In genomic region chr4:170214731-170215130, GRCh38 we compare ENCODE assay signal across 24 cellular contexts.
"Had no signal": no experiment of that assay in that cellular context is flagged by ENCODE, and none has a peak within 500 bp of the region (broad histone marks: within the 10 kb centered on the region; RNA-seq: fewer than 3 reads in every experiment).

No MANE protein-coding gene starts in this region.

- H3K36me3 Mint-ChIP-seq: stimulated activated effector memory CD8-positive, alpha-beta T cell treated with anti-CD3 and anti-CD28 coated beads, Interleukin-12 subunit alpha, Interleukin-12 subunit beta, amount 100 ng/mL, for 72 hours; stimulated activated memory B cell treated with anti-CD40 and anti-IgM and Interleukin-4, amounts not matched to agents 10 μg/mL and 1 μg/mL and 100 μg/mL, for 72 hours; type B pancreatic cell had no signal

- H3K27ac Mint-ChIP-seq: stimulated activated effector memory CD8-positive, alpha-beta T cell treated with anti-CD3 and anti-CD28 coated beads, Interleukin-12 subunit alpha, Interleukin-12 subunit beta, amount 100 ng/mL, for 72 hours; stimulated activated memory B cell treated with anti-CD40 and anti-IgM and Interleukin-4, amounts not matched to agents 10 μg/mL and 1 μg/mL and 100 μg/mL, for 72 hours; stimulated activated naive B cell treated with anti-CD40 and anti-IgM and Interleukin-4, amounts not matched to agents 10 μg/mL and 1 μg/mL and 100 μg/mL, for 72 hours; stimulated activated naive CD8-positive, alpha-beta T cell treated with anti-CD3 and anti-CD28 coated beads, Interleukin-15, amount 100 ng/mL, for 72 hours; stimulated activated naive CD8-positive, alpha-beta T cell treated with anti-CD3 and anti-CD28 coated beads, Interleukin-15, Interleukin-2, amounts not matched to agents 100 ng/mL and 50 ng/mL, for 24 hours; type B pancreatic cell had no signal

- ATAC-seq: stimulated activated effector memory CD8-positive, alpha-beta T cell treated with anti-CD3 and anti-CD28 coated beads, Interleukin-12 subunit alpha, Interleukin-12 subunit beta, amount 100 ng/mL, for 72 hours; stimulated activated memory B cell treated with anti-CD40 and anti-IgM and Interleukin-4, amounts not matched to agents 10 μg/mL and 1 μg/mL and 100 μg/mL, for 72 hours; stimulated activated naive B cell treated with anti-CD40 and anti-IgM and Interleukin-4, amounts not matched to agents 10 μg/mL and 1 μg/mL and 100 μg/mL, for 72 hours; stimulated activated naive CD8-positive, alpha-beta T cell treated with anti-CD3 and anti-CD28 coated beads, Interleukin-15, amount 100 ng/mL, for 72 hours; stimulated activated naive CD8-positive, alpha-beta T cell treated with anti-CD3 and anti-CD28 coated beads, Interleukin-15, Interleukin-2, amounts not matched to agents 100 U/mL and 50 U/mL, for 24 hours; upper lobe of right lung had no signal

- H3K4me1 Mint-ChIP-seq: stimulated activated effector memory CD8-positive, alpha-beta T cell treated with anti-CD3 and anti-CD28 coated beads, Interleukin-12 subunit alpha, Interleukin-12 subunit beta, amount 100 ng/mL, for 72 hours; stimulated activated memory B cell treated with anti-CD40 and anti-IgM and Interleukin-4, amounts not matched to agents 10 μg/mL and 1 μg/mL and 100 μg/mL, for 72 hours; stimulated activated naive B cell treated with anti-CD40 and anti-IgM and Interleukin-4, amounts not matched to agents 10 μg/mL and 1 μg/mL and 100 μg/mL, for 72 hours; stimulated activated naive CD8-positive, alpha-beta T cell treated with anti-CD3 and anti-CD28 coated beads, Interleukin-15, amount 100 ng/mL, for 72 hours had no signal

- H3K4me3 Mint-ChIP-seq: stimulated activated effector memory CD8-positive, alpha-beta T cell treated with anti-CD3 and anti-CD28 coated beads, Interleukin-12 subunit alpha, Interleukin-12 subunit beta, amount 100 ng/mL, for 72 hours; stimulated activated memory B cell treated with anti-CD40 and anti-IgM and Interleukin-4, amounts not matched to agents 10 μg/mL and 1 μg/mL and 100 μg/mL, for 72 hours; stimulated activated naive B cell treated with anti-CD40 and anti-IgM and Interleukin-4, amounts not matched to agents 10 μg/mL and 1 μg/mL and 100 μg/mL, for 72 hours; stimulated activated naive CD8-positive, alpha-beta T cell treated with anti-CD3 and anti-CD28 coated beads, Interleukin-15, amount 100 ng/mL, for 72 hours; stimulated activated naive CD8-positive, alpha-beta T cell treated with anti-CD3 and anti-CD28 coated beads, Interleukin-15, Interleukin-2, amounts not matched to agents 100 ng/mL and 50 ng/mL, for 24 hours; type B pancreatic cell had no signal

- DNase-seq: stimulated activated CD4-positive, alpha-beta T cell treated with anti-CD3 and anti-CD28 coated beads, Interleukin-2, amount 100 ng/mL, for 48 hours; stimulated activated CD4-positive, alpha-beta T cell treated with anti-CD3 and anti-CD28 coated beads, Interleukin-4, amount 100 ng/mL, for 1 hour; stimulated activated CD4-positive, alpha-beta T cell treated with anti-CD3 and anti-CD28 coated beads, Interleukin-4, amount 100 ng/mL, for 24 hours; stimulated activated CD4-positive, alpha-beta T cell treated with anti-CD3 and anti-CD28 coated beads, Interleukin-4, amount 100 ng/mL, for 4 hours; stimulated activated CD8-positive, alpha-beta memory T cell treated with anti-CD3 and anti-CD28 coated beads, Interleukin-4, amount 100 ng/mL, for 48 hours; stimulated activated naive B cell treated with anti-CD40 and anti-IgM and Interleukin-4, amounts not matched to agents 10 μg/mL and 1 μg/mL and 100 μg/mL, for 72 hours; stimulated activated naive CD4-positive, alpha-beta T cell; stimulated activated naive CD4-positive, alpha-beta T cell treated with Interleukin-2 at 50 U/mL for 16 hours; stimulated activated naive CD8-positive, alpha-beta T cell treated with anti-CD3 and anti-CD28 coated beads, Interleukin-15, amount 100 ng/mL, for 72 hours; stimulated activated naive CD8-positive, alpha-beta T cell treated with anti-CD3 and anti-CD28 coated beads, Interleukin-15, Interleukin-2, amounts not matched to agents 100 U/mL and 50 U/mL, for 24 hours; stomach; substantia nigra; testis; thyroid gland; tibial artery; transverse colon; trophoblast cell; upper lobe of left lung; upper lobe of right lung; uterus had no signal

- H3K27me3 Mint-ChIP-seq: stimulated activated memory B cell treated with anti-CD40 and anti-IgM and Interleukin-4, amounts not matched to agents 10 μg/mL and 1 μg/mL and 100 μg/mL, for 72 hours; stimulated activated naive CD8-positive, alpha-beta T cell treated with anti-CD3 and anti-CD28 coated beads, Interleukin-15, amount 100 ng/mL, for 72 hours; stimulated activated naive CD8-positive, alpha-beta T cell treated with anti-CD3 and anti-CD28 coated beads, Interleukin-15, Interleukin-2, amounts not matched to agents 100 ng/mL and 50 ng/mL, for 24 hours had no signal
